In the genomic region with DNA sequence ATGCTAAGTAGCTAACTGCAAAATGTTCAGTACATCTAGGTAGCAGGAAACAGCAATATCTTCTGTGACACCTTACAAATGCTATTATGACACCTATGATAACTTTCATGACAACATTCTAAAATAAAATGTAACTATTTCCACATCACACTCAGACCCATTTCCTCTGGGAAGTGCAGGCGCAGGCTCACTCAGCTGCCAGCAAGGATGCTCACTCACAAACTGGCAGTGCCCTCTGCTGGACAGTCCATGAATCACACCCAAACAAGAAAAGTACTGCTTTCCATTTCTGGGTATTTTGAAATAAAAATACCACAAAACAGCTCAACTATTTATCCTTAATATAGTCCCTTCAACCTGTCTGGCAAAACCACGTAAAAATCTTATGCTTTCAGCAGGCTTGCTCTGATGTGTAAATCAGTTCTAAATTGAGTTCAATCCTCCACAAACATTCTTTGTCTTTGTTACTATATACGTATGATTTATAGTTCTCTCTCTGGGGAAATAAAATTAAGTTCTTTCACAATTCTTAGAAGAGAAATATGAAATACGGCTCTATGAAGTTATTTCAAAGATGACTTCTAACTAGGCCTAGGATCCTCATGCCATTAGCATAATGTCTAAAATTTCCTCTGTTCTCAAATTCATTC, we compare ENCODE assay signal across 8 cellular contexts.
DNase-seq lines count a peak whose midpoint lies in the region; ATAC-seq, FAIRE-seq and TF ChIP-seq lines count a peak whose summit lies in the region.

No MANE protein-coding gene starts in this region.

- no peak for DNase-seq in D721Med (ENCODE audit: insufficient read length, low spot score)
- DNase-seq in NCI-H1417 treated with DMSO at 0.1 percent for 48 hours (lab: John Stamatoyannopoulos, UW): peak; percentile 7
- DNase-seq in UCSD-AML1 (lab: John Stamatoyannopoulos, UW; ENCODE audit: unreplicated experiment): peak; percentile 43
- DNase-seq in brain pericyte (ENCODE audit: low read depth, low spot score): peak; percentile 42
- DNase-seq in iris pigment epithelial cell (ENCODE audit: low read depth): peak; percentile 88
- peak; percentile 40 to 51 for DNase-seq in stimulated activated CD4-positive, alpha-beta T cell treated with anti-CD3 and anti-CD28 coated beads, Interleukin-15, amount 100 ng/mL, for 48 hours (ENCODE audit: low read depth in 2 of 2)

- FAIRE-seq in D721Med (lab: Jason Lieb, UNC): peak; percentile 58

- ATAC-seq in GM21825 (IDR thresholded peaks at IDR 0.05; ENCODE audit: unreplicated experiment) (peak; percentile 55), HG03108 (IDR thresholded peaks at IDR 0.05; ENCODE audit: unreplicated experiment) (no peak)

- peak; percentile 95 for TF ChIP-seq CTCF in D721Med (IDR thresholded peaks at IDR 0.05; ENCODE audit: insufficient read depth, missing control alignments)
